Comparison of ENCODE assay signal across 13 cellular contexts in genomic region chr11:58999291-58999680, GRCh38. TPM values are rescaled to one million over a fixed set of nuclear protein-coding genes. Genes with fewer than 3 reads are reported as not detected.
DNase-seq lines count a peak whose midpoint lies in the region; ATAC-seq and FAIRE-seq lines count a peak whose summit lies in the region.
"Had no signal": no experiment of that assay in that cellular context is flagged by ENCODE, and none has a peak within 500 bp of the region (broad histone marks: within the 10 kb centered on the region; RNA-seq: fewer than 3 reads in every experiment).

No MANE protein-coding gene starts in this region.

- 66 to 79% methylated on average over 1 of the region's 1 CpG for WGBS in aorta, 2 donors

- no peaks in the 10 kb centered on the region for H3K4me1 ChIP-seq in aorta (ENCODE audit: control insufficient read depth in 1 of 2, insufficient read depth in 2 of 2, low read length in 2 of 2)
- H3K4me1 ChIP-seq: esophagus muscularis mucosa, parathyroid adenoma had no signal

- no peaks in the 10 kb centered on the region for H3K27me3 ChIP-seq in aorta (ENCODE audit: control insufficient read depth in 1 of 2, insufficient read depth in 2 of 2, low read length in 1 of 2)
- H3K27me3 ChIP-seq: esophagus muscularis mucosa had no signal

- ATAC-seq in GM18498 (IDR thresholded peaks at IDR 0.05; ENCODE audit: unreplicated experiment) (peak; percentile 91), GM21390 (IDR thresholded peaks at IDR 0.05; ENCODE audit: unreplicated experiment) (peak; percentile 90), HG03159 (IDR thresholded peaks at IDR 0.05; ENCODE audit: unreplicated experiment) (peak; percentile 94), aorta (ENCODE audit: low FRiP score) (no peak), HG03520 (IDR thresholded peaks at IDR 0.05; ENCODE audit: unreplicated experiment) (no peak)

- DNase-seq in epithelial cell of prostate (ENCODE audit: low read depth, low spot score) (no peak), aorta (no peak), nucleus accumbens (lab: John Stamatoyannopoulos, UW) (no peak), frontal cortex (ENCODE audit: low spot score in 2 of 2) (no peak)
- DNase-seq: activated CD8-positive, alpha-beta memory T cell treated with anti-CD3 and anti-CD28 coated beads, Interleukin-2, amount 50 U/mL, for 48 hours; T1000 had no signal

- H3K9me3 ChIP-seq in aorta (ENCODE audit: control insufficient read depth, low read length) = no peaks in the 10 kb centered on the region
- H3K9me3 ChIP-seq: esophagus muscularis mucosa had no signal

- H3K36me3 ChIP-seq in aorta (ENCODE audit: control insufficient read depth in 1 of 2, insufficient read depth in 2 of 2, low read length in 1 of 2) = no peaks in the 10 kb centered on the region
- H3K36me3 ChIP-seq: esophagus muscularis mucosa had no signal

- H3K27ac ChIP-seq in epithelial cell of prostate = peak overlapping the region; percentile 6
- H3K27ac ChIP-seq in aorta (ENCODE audit: low read depth in 1 of 2, low read length in 2 of 2) = no peak overlapping the region
- H3K27ac ChIP-seq: esophagus muscularis mucosa, parathyroid adenoma had no signal

- FAIRE-seq in frontal cortex (lab: Jason Lieb, UNC) = no peak
- FAIRE-seq: keratinocyte had no signal

- intact Hi-C loops in aorta (cut with DNase I) = no loop called here

- no peak overlapping the region for H3K4me3 ChIP-seq in aorta (ENCODE audit: low read length in 2 of 2)
- H3K4me3 ChIP-seq: esophagus muscularis mucosa had no signal

RNA-seq across cellular contexts. Expression of gene GLYATL1, which starts 60.0 kb away (rescaled TPM):
- total RNA-seq in aorta = not detected
- polyA plus RNA-seq in aorta = not detected
- total RNA-seq in frontal cortex = 0.82 TPM
- total RNA-seq: esophagus muscularis mucosa had no signal

Comparison
In these comparisons a context has a peak if more than half of its experiments do, and no peak if none do; other contexts are left out.
1. ATAC-seq: peak in GM18498 (single experiment), GM21390 (single experiment) and HG03159 (single experiment); none in aorta (single experiment) and HG03520 (single experiment).